ENCODE assay signal across 19 cellular contexts in genomic region chr3:148466143-148466542, GRCh38.
DNase-seq lines count a peak whose midpoint lies in the region; ATAC-seq lines count a peak whose summit lies in the region.
"Had no signal": no experiment of that assay in that cellular context is flagged by ENCODE, and none has a peak within 500 bp of the region (broad histone marks: within the 10 kb centered on the region; RNA-seq: fewer than 3 reads in every experiment).

No MANE protein-coding gene starts in this region.

- no peak overlapping the region for H3K27ac Mint-ChIP-seq in activated naive CD8-positive, alpha-beta T cell treated with anti-CD3 and anti-CD28 coated beads, Interleukin-2, amount 50 U/mL, for 24 hours
- H3K27ac Mint-ChIP-seq in activated naive CD8-positive, alpha-beta T cell treated with anti-CD3 and anti-CD28 coated beads for 36 hours, result no peak overlapping the region
- H3K27ac Mint-ChIP-seq: activated T-helper 1 cell treated with anti-CD3 and anti-CD28 coated beads, Interleukin-12 subunit alpha, Interleukin-12 subunit beta, Interleukin-2, Interleukin-4 antibody, amounts not matched to agents 30 ng/mL and 10 ng/mL and 1 ng/mL, durations not matched to agents 14 hours and 24 hours and 36 hours; naive B cell had no signal

- H3K4me1 Mint-ChIP-seq in activated naive CD8-positive, alpha-beta T cell treated with anti-CD3 and anti-CD28 coated beads, Interleukin-2, amount 50 U/mL, for 24 hours, result peaks cover 2% of the 10 kb centered on the region
- H3K4me1 Mint-ChIP-seq in activated naive CD8-positive, alpha-beta T cell treated with anti-CD3 and anti-CD28 coated beads for 36 hours, result no peaks in the 10 kb centered on the region
- H3K4me1 Mint-ChIP-seq: naive B cell had no signal

- H3K4me3 Mint-ChIP-seq in activated naive CD8-positive, alpha-beta T cell treated with anti-CD3 and anti-CD28 coated beads, Interleukin-2, amount 50 U/mL, for 24 hours, result no peak overlapping the region
- no peak overlapping the region for H3K4me3 Mint-ChIP-seq in activated naive CD8-positive, alpha-beta T cell treated with anti-CD3 and anti-CD28 coated beads for 36 hours
- H3K4me3 Mint-ChIP-seq: activated T-helper 1 cell treated with anti-CD3 and anti-CD28 coated beads, Interleukin-12 subunit alpha, Interleukin-12 subunit beta, Interleukin-2, Interleukin-4 antibody, amounts not matched to agents 30 ng/mL and 10 ng/mL and 1 ng/mL, durations not matched to agents 14 hours and 24 hours and 36 hours; naive B cell had no signal

- peaks cover 9% of the 10 kb centered on the region for H3K9me3 Mint-ChIP-seq in activated naive CD8-positive, alpha-beta T cell treated with anti-CD3 and anti-CD28 coated beads, Interleukin-2, amount 50 U/mL, for 24 hours
- peaks cover 5% of the 10 kb centered on the region for H3K9me3 Mint-ChIP-seq in activated naive CD8-positive, alpha-beta T cell treated with anti-CD3 and anti-CD28 coated beads for 36 hours

- DNase-seq in activated naive CD8-positive, alpha-beta T cell treated with anti-CD3 and anti-CD28 coated beads, Interleukin-2, amount 50 U/mL, for 24 hours, result peak; percentile 1
- DNase-seq in activated naive CD8-positive, alpha-beta T cell treated with anti-CD3 and anti-CD28 coated beads for 36 hours, result no peak
- DNase-seq in amniotic epithelial cell (ENCODE audit: low read depth), result peak; percentile 37
- DNase-seq in iPS-NIHi7 (ENCODE audit: extremely low spot score), result peak; percentile 18
- DNase-seq in RPMI8226, result no peak
- no peak for DNase-seq in stimulated activated CD4-positive, alpha-beta T cell treated with anti-CD3 and anti-CD28 coated beads, Interleukin-2, amount 100 ng/mL, for 24 hours
- DNase-seq: 8988T; activated CD4-positive, alpha-beta T cell treated with anti-CD3 and anti-CD28 coated beads for 4 hours; DMS 273 treated with DMSO at 0.1 percent for 48 hours; erythroblast; naive B cell; NCI-H1436 treated with DMSO at 0.1 percent for 48 hours; NCI-H774; small intestine; transverse colon had no signal

- no peak for ATAC-seq in activated naive CD8-positive, alpha-beta T cell treated with anti-CD3 and anti-CD28 coated beads, Interleukin-2, amount 50 U/mL, for 24 hours
- no peak for ATAC-seq in HG03442 (IDR thresholded peaks at IDR 0.05; ENCODE audit: unreplicated experiment)
- no peak for ATAC-seq in GM19324 (IDR thresholded peaks at IDR 0.05; ENCODE audit: low FRiP score, unreplicated experiment)
- ATAC-seq: HCT116 had no signal

- no peaks in the 10 kb centered on the region for H3K27me3 Mint-ChIP-seq in activated naive CD8-positive, alpha-beta T cell treated with anti-CD3 and anti-CD28 coated beads, Interleukin-2, amount 50 U/mL, for 24 hours
- H3K27me3 Mint-ChIP-seq in activated naive CD8-positive, alpha-beta T cell treated with anti-CD3 and anti-CD28 coated beads for 36 hours, result no peaks in the 10 kb centered on the region
- H3K27me3 Mint-ChIP-seq: naive B cell had no signal

- H3K36me3 Mint-ChIP-seq in activated naive CD8-positive, alpha-beta T cell treated with anti-CD3 and anti-CD28 coated beads, Interleukin-2, amount 50 U/mL, for 24 hours (ENCODE audit: low read depth), result no peaks in the 10 kb centered on the region
- no peaks in the 10 kb centered on the region for H3K36me3 Mint-ChIP-seq in activated naive CD8-positive, alpha-beta T cell treated with anti-CD3 and anti-CD28 coated beads for 36 hours
- H3K36me3 Mint-ChIP-seq: naive B cell had no signal

Comparison
In these comparisons a context has a peak if more than half of its experiments do, and no peak if none do; other contexts are left out.
1. DNase-seq: peak in activated naive CD8-positive, alpha-beta T cell treated with anti-CD3 and anti-CD28 coated beads, Interleukin-2, amount 50 U/mL, for 24 hours (single experiment), amniotic epithelial cell (single experiment) and iPS-NIHi7 (single experiment); none in activated naive CD8-positive, alpha-beta T cell treated with anti-CD3 and anti-CD28 coated beads for 36 hours (single experiment), RPMI8226 (single experiment) and stimulated activated CD4-positive, alpha-beta T cell treated with anti-CD3 and anti-CD28 coated beads, Interleukin-2, amount 100 ng/mL, for 24 hours (0 of 2).